1 cellular context compared by ENCODE assay signal in the genomic region with DNA sequence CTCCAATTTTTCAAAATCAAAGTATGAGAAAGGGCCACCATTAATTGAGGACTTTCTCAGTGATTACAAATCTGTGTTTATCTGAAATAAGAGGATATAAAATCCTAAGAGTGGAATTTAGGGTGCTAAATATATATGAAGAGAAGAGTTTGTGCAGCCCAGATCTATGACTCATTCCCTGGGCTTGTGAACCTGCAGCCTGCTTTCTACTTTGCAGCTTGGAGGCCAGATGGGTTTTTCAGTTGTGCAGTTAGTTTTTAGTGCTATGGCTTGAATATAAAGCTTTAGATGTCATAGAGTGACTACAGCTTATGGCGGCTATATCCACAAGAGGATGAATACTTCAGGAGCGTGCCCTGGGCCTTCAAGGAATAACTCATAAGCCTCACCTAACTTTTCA.
TF ChIP-seq lines count a peak whose summit lies in the region.

No MANE protein-coding gene starts in this region.

TF ChIP-seq in HepG2, 621 proteins besides CTCF, POLR2A, EP300 and RAD21 (continued from another document):
- TF ChIP-seq, protein P1, sequence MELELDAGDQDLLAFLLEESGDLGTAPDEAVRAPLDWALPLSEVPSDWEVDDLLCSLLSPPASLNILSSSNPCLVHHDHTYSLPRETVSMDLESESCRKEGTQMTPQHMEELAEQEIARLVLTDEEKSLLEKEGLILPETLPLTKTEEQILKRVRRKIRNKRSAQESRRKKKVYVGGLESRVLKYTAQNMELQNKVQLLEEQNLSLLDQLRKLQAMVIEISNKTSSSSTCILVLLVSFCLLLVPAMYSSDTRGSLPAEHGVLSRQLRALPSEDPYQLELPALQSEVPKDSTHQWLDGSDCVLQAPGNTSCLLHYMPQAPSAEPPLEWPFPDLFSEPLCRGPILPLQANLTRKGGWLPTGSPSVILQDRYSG (CRISPR knock-in tag; IDR thresholded peaks at IDR 0.05), result no peak
- TF ChIP-seq ZNF550 (CRISPR knock-in tag; IDR thresholded peaks at IDR 0.05; ENCODE audit: borderline replicate concordance), result no peak
- TF ChIP-seq ZSCAN29 (CRISPR knock-in tag; conservative IDR thresholded peaks at IDR 0.05), result no peak
- TF ChIP-seq ZNF17 (CRISPR knock-in tag; IDR thresholded peaks at IDR 0.05), result no peak
- TF ChIP-seq HMG20B (CRISPR knock-in tag; conservative IDR thresholded peaks at IDR 0.05), result no peak
